Comparison of ENCODE assay signal across 18 cellular contexts in the genomic region with DNA sequence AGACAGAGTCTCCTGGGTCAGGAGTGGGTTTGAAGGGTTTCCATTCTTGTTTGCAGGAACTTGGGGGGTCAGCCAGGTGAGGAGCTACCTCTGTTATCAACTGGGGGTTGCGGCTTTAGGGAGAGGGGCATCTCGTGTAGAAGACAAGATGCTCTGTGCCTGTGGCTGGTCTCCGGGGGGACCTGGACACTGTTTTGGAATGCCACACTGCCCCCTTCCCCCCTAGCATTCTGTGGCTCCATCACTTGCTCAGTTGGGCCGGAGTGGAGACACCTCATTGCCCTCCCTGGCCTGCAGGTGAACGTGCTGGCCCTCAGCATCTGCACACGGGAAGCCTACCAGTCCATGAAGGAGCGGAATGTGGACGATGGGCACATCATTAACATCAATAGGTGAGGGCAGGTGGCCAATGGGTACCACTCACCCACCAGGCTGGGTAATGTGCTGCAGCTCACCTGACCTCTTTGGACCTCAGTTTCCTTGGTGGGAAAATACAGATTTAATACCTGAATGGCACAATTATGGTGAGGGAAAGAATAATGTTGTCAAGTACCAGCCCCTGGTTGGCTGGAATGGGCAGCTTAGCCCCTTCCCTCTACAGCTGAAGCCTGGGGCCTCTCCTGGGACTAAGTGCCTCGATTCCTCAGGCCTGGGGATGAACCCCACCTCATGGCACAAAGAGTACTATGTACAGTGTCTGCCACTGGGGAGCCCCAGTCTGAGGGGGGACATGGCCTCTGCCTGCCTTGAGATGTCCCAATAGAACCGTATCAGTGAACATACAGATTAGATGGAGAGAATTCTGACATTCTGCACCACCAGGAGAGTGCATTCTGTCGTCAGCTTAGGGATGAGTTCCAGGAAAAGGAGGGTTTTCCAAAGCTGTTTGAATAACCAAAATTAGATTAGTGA.
"Had no signal": no experiment of that assay in that cellular context is flagged by ENCODE, and none has a peak within 500 bp of the region (broad histone marks: within the 10 kb centered on the region; RNA-seq: fewer than 3 reads in every experiment).

No MANE protein-coding gene starts in this region.

- DNase-seq: activated CD4-positive, alpha-beta T cell treated with anti-CD3 and anti-CD28 coated beads, Interleukin-2, amount 10 ng/mL, durations not matched to agents 7 days and 5 days; activated CD4-positive, CD25-positive, alpha-beta regulatory T cell; activated gamma-delta T cell treated with Interleukin-2 at 50 U/mL for 16 hours; cerebellar nuclear complex; effector memory CD4-positive, alpha-beta T cell; mesenchymal stem cell; naive thymus-derived CD8-positive, alpha-beta T cell; nucleus accumbens; sigmoid colon; spleen; stimulated activated CD4-positive, alpha-beta T cell treated with anti-CD3 and anti-CD28 coated beads, Interleukin-4, amount 100 ng/mL, for 4 hours; T-helper 9 cell; testis had no signal

- H3K4me3 Mint-ChIP-seq: activated CD4-positive, alpha-beta T cell treated with anti-CD3 and anti-CD28 coated beads, Interleukin-2, amount 10 ng/mL, durations not matched to agents 7 days and 5 days; dendritic cell treated with granulocyte-macrophage colony-stimulating factor and Interleukin-4, amounts not matched to agents 40 ng/mL and 50 ng/mL, for 4 days; stimulated activated memory B cell treated with anti-CD40 and anti-IgM and Interleukin-4, amounts not matched to agents 10 μg/mL and 1 μg/mL and 100 μg/mL, for 72 hours had no signal

- H3K27me3 Mint-ChIP-seq: activated CD4-positive, alpha-beta T cell treated with anti-CD3 and anti-CD28 coated beads, Interleukin-2, amount 10 ng/mL, durations not matched to agents 7 days and 5 days; naive thymus-derived CD8-positive, alpha-beta T cell; stimulated activated memory B cell treated with anti-CD40 and anti-IgM and Interleukin-4, amounts not matched to agents 10 μg/mL and 1 μg/mL and 100 μg/mL, for 72 hours had no signal

- H3K4me3 ChIP-seq: adrenal gland, breast epithelium, sigmoid colon, spleen, testis had no signal

- H3K36me3 Mint-ChIP-seq: naive thymus-derived CD8-positive, alpha-beta T cell had no signal

- H3K36me3 ChIP-seq: adrenal gland, breast epithelium, spleen had no signal

- H3K27ac Mint-ChIP-seq: activated CD4-positive, alpha-beta T cell treated with anti-CD3 and anti-CD28 coated beads, Interleukin-2, amount 10 ng/mL, durations not matched to agents 7 days and 5 days; dendritic cell treated with granulocyte-macrophage colony-stimulating factor and Interleukin-4, amounts not matched to agents 40 ng/mL and 50 ng/mL, for 4 days; stimulated activated memory B cell treated with anti-CD40 and anti-IgM and Interleukin-4, amounts not matched to agents 10 μg/mL and 1 μg/mL and 100 μg/mL, for 72 hours had no signal

- H3K9me3 Mint-ChIP-seq: activated CD4-positive, alpha-beta T cell treated with anti-CD3 and anti-CD28 coated beads, Interleukin-2, amount 10 ng/mL, durations not matched to agents 7 days and 5 days; activated naive CD4-positive, alpha-beta T cell treated with anti-CD3 and anti-CD28 coated beads, Interleukin-2, amount 50 U/mL, for 72 hours; dendritic cell treated with granulocyte-macrophage colony-stimulating factor and Interleukin-4, amounts not matched to agents 40 ng/mL and 50 ng/mL, for 4 days; naive thymus-derived CD8-positive, alpha-beta T cell; stimulated activated memory B cell treated with anti-CD40 and anti-IgM and Interleukin-4, amounts not matched to agents 10 μg/mL and 1 μg/mL and 100 μg/mL, for 72 hours had no signal

- H3K9me3 ChIP-seq: adrenal gland, breast epithelium, sigmoid colon, spleen, testis had no signal

- H3K27ac ChIP-seq: adrenal gland, breast epithelium, sigmoid colon, spleen, testis had no signal

- ATAC-seq: activated naive CD4-positive, alpha-beta T cell treated with anti-CD3 and anti-CD28 coated beads, Interleukin-2, amount 50 U/mL, for 72 hours; naive thymus-derived CD8-positive, alpha-beta T cell; stimulated activated memory B cell treated with anti-CD40 and anti-IgM and Interleukin-4, amounts not matched to agents 10 μg/mL and 1 μg/mL and 100 μg/mL, for 72 hours had no signal

- H3K27me3 ChIP-seq: adrenal gland, breast epithelium, sigmoid colon, spleen, testis had no signal
